ENCODE assay signal across 8 cellular contexts in the genomic region with DNA sequence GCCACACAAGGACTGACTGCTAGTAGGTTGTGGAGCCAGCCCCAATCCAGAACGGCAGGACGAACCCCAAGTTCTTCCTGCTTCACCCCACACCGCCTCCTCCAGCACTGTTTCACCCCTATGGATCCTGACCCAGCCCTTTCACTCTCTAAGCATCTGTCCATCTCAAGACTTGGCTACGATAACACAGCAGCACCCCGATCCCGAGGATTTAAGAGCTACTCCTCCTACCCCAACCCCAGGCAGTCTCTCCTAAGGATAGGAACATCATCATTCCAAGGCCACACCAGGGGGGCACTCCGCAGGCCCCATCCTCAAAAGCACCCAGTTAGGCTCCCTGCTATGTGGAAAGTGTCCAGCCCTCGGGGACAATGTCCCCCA. TPM values are rescaled to one million over a fixed set of nuclear protein-coding genes. Genes with fewer than 3 reads are reported as not detected.
DNase-seq lines count a peak whose midpoint lies in the region; FAIRE-seq lines count a peak whose summit lies in the region.

No MANE protein-coding gene starts in this region.

- DNase-seq in DMS79 treated with DMSO at 0.1 percent for 48 hours (lab: John Stamatoyannopoulos, UW) = peak; percentile 16
- DNase-seq in DMS79 (lab: John Stamatoyannopoulos, UW) = no peak
- peak; percentile 12 for DNase-seq in amniotic epithelial cell (ENCODE audit: low read depth)
- no peak for DNase-seq in iPS DF 6.9 (ENCODE audit: low read depth, low spot score)
- DNase-seq in small intestine = peak; percentile 23
- DNase-seq in GOT3 (lab: John Stamatoyannopoulos, UW) = no peak
- no peak for DNase-seq in occipital lobe (lab: John Stamatoyannopoulos, UW)

- WGBS in HUES64 = 68% methylated on average over 8 of the region's 8 CpGs
- no CpG with 5 or more reads among the region's 8 CpGs for WGBS in iPS DF 6.9 (ENCODE audit: insufficient coverage, insufficient read length)
- 8 to 27% (median 10%) methylated on average over 8 of the region's 8 CpGs for WGBS in small intestine, 3 donors

- H3K27me3 ChIP-seq in HUES64 (ENCODE audit: insufficient read depth, low read length) (no peaks in the 10 kb centered on the region), iPS DF 6.9 (ENCODE audit: control insufficient read depth, insufficient read depth, low read length) (no peaks in the 10 kb centered on the region), small intestine (ENCODE audit: control insufficient read depth in 2 of 2, insufficient read depth in 2 of 2, low read length in 2 of 2) (no peaks in the 10 kb centered on the region)

- H3K4me1 ChIP-seq in HUES64 (ENCODE audit: insufficient read depth, low read length) (no peaks in the 10 kb centered on the region), iPS DF 6.9 (ENCODE audit: control insufficient read depth, insufficient read depth, low read length) (no peaks in the 10 kb centered on the region), small intestine (ENCODE audit: control insufficient read depth in 2 of 2, insufficient read depth in 1 of 2, low read depth in 1 of 2, low read length in 1 of 2) (peaks cover 0 to 8% of the 10 kb centered on the region in 2 donors)

- FAIRE-seq in small intestine (lab: Jason Lieb, UNC) = no peak

- H3K9me3 ChIP-seq in HUES64 (ENCODE audit: insufficient read depth, low read depth, low read length) (no peaks in the 10 kb centered on the region), iPS DF 6.9 (ENCODE audit: control insufficient read depth, insufficient read depth, low read length) (no peaks in the 10 kb centered on the region), small intestine (ENCODE audit: control insufficient read depth, low read depth) (no peaks in the 10 kb centered on the region)

- H3K4me3 ChIP-seq in HUES64 (ENCODE audit: low read length) = peak overlapping the region; percentile 73
- peak overlapping the region; percentile 57; the same call in 1 of the 2 replicates for H3K4me3 ChIP-seq in iPS DF 6.9 (ENCODE audit: low read length)
- H3K4me3 ChIP-seq in small intestine (ENCODE audit: low read depth in 1 of 2, low read length in 2 of 2) = peak overlapping the region; percentile 82 to 94

- no peak overlapping the region for H3K27ac ChIP-seq in HUES64 (ENCODE audit: low read depth, low read length)
- H3K27ac ChIP-seq in iPS DF 6.9 (ENCODE audit: low read length) = no peak overlapping the region
- H3K27ac ChIP-seq in small intestine (ENCODE audit: low read depth in 1 of 2, low read length in 1 of 2) = peak overlapping the region; percentile 80 to 89

- H3K9ac ChIP-seq in HUES64 (ENCODE audit: low read depth, low read length) = peak overlapping the region; percentile 79

- H3K36me3 ChIP-seq in HUES64 (ENCODE audit: insufficient read depth, low read length) (no peaks in the 10 kb centered on the region), iPS DF 6.9 (ENCODE audit: control insufficient read depth, insufficient read depth, low read length) (no peaks in the 10 kb centered on the region), small intestine (ENCODE audit: control insufficient read depth in 2 of 2, insufficient read depth in 2 of 2, low read length in 2 of 2) (no peaks in the 10 kb centered on the region)

RNA-seq across cellular contexts. Expression of a gene that starts 0.7 kb away (rescaled TPM):
- polyA plus RNA-seq in HUES64 (2013, experiment 1 of 2) = 2.8 TPM
- polyA plus RNA-seq in HUES64 (2013, experiment 2 of 2) = 4.2 TPM
- 10 to 100 TPM in 2 of 3 donors, 1 to 10 TPM in 1; 8.6 to 11.6 (median 10.4) TPM for polyA plus RNA-seq in small intestine
- 10.0 TPM for total RNA-seq in occipital lobe

RNA-seq across cellular contexts. Expression of a gene that starts 16.8 kb away (rescaled TPM):
- polyA plus RNA-seq in HUES64 (2013, experiment 1 of 2) = 26.6 TPM
- 35.9 TPM for polyA plus RNA-seq in HUES64 (2013, experiment 2 of 2)
- polyA plus RNA-seq in small intestine = 1 to 10 TPM in 1 of 3 donors, under 1 TPM in 2; 0.27 to 6.0 (median 0.45) TPM
- 4.8 TPM for total RNA-seq in occipital lobe

Comparison
In these comparisons a context has a peak if more than half of its experiments do, and no peak if none do; other contexts are left out.
1. DNase-seq: peak in DMS79 treated with DMSO at 0.1 percent for 48 hours (single experiment), amniotic epithelial cell (single experiment) and small intestine (single experiment); none in DMS79 (single experiment), iPS DF 6.9 (single experiment), GOT3 (single experiment) and occipital lobe (single experiment).
2. H3K27ac ChIP-seq: peak in small intestine (2 of 2); none in HUES64 (single experiment) and iPS DF 6.9 (single experiment).
3. Peak in every context shown above with its lines, with median percentiles within 50 percentile points of each other: H3K4me3 ChIP-seq.